Comparison of ENCODE assay signal across 2 cellular contexts in genomic region chr15:60469893-60470641, GRCh38.
TF ChIP-seq lines count a peak whose summit lies in the region.

No MANE protein-coding gene starts in this region.

TF ChIP-seq in A549, 52 proteins besides CTCF, POLR2A, EP300 and RAD21 (continued from another document and continues in another):
- TF ChIP-seq ATOH8 (CRISPR knock-in tag; IDR thresholded peaks at IDR 0.05; ENCODE audit: low read depth) (no peak), FOSB (CRISPR knock-in tag; IDR thresholded peaks at IDR 0.05) (0 out of 2 replicates have a peak, but pooled peaks have one; percentile 62), CBX8 (IDR thresholded peaks at IDR 0.05) (no peak), HDAC2 (IDR thresholded peaks at IDR 0.05) (no peak), REST (IDR thresholded peaks at IDR 0.05) (no peak), HEYL (CRISPR knock-in tag; IDR thresholded peaks at IDR 0.05) (0 out of 2 replicates have a peak, but pooled peaks have one; percentile 15), KDM5A (IDR thresholded peaks at IDR 0.05) (no peak), NFE2L2 (conservative IDR thresholded peaks at IDR 0.05; ENCODE audit: low read length) (peak; percentile 84), E2F6 (IDR thresholded peaks at IDR 0.05; ENCODE audit: borderline replicate concordance, low read depth) (no peak), JUN (IDR thresholded peaks at IDR 0.05) (peak in 1 of 2 experiments; percentile 28; a peak in 1 of 5 replicates), USF2 (IDR thresholded peaks at IDR 0.05) (no peak), PHF8 (IDR thresholded peaks at IDR 0.05; ENCODE audit: borderline replicate concordance, low read depth) (no peak), KDM1A (IDR thresholded peaks at IDR 0.05; ENCODE audit: low read depth) (no peak), NR3C1 (IDR thresholded peaks at IDR 0.05) (no peak), RFX5 (IDR thresholded peaks at IDR 0.05) (no peak), FOXS1 (CRISPR knock-in tag; IDR thresholded peaks at IDR 0.05) (peak; percentile 68; the same call in 1 of the 2 replicates), ESRRA (IDR thresholded peaks at IDR 0.05; ENCODE audit: borderline replicate concordance, low read length) (no peak), TFCP2L1 (CRISPR knock-in tag; IDR thresholded peaks at IDR 0.05) (no peak), SMC3 (IDR thresholded peaks at IDR 0.05) (no peak), ZNF302 (CRISPR knock-in tag; IDR thresholded peaks at IDR 0.05) (no peak), SREBF2 (IDR thresholded peaks at IDR 0.05) (no peak), MAX (IDR thresholded peaks at IDR 0.05) (peak; percentile 73), EHF (CRISPR knock-in tag; IDR thresholded peaks at IDR 0.05) (peak; percentile 47; the same call in 1 of the 2 replicates), BHLHE40 (IDR thresholded peaks at IDR 0.05; ENCODE audit: low read depth, low read length) (no peak), PBX3 (IDR thresholded peaks at IDR 0.05) (no peak), HMGXB4 (CRISPR knock-in tag; IDR thresholded peaks at IDR 0.05; ENCODE audit: borderline replicate concordance) (no peak)

TF ChIP-seq in GM23338, 12 proteins besides CTCF, POLR2A, EP300 and RAD21 (continued from another document):
- no peak for TF ChIP-seq REST (IDR thresholded peaks at IDR 0.05; ENCODE audit: unreplicated experiment)
- TF ChIP-seq ETS1 (IDR thresholded peaks at IDR 0.05): no peak
- no peak for TF ChIP-seq EZH2 (IDR thresholded peaks at IDR 0.05; ENCODE audit: low read depth, unreplicated experiment)
- TF ChIP-seq POLR2AphosphoS5 (IDR thresholded peaks at IDR 0.05; ENCODE audit: low read depth): no peak
- TF ChIP-seq CREB1 (CRISPR knock-in tag; IDR thresholded peaks at IDR 0.05; ENCODE audit: low read depth): no peak
- no peak for TF ChIP-seq ZNF462 (CRISPR knock-in tag; IDR thresholded peaks at IDR 0.05)
- TF ChIP-seq ZNF331 (CRISPR knock-in tag; IDR thresholded peaks at IDR 0.05; ENCODE audit: low read depth): no peak
